Comparison of ENCODE assay signal across 8 cellular contexts in genomic region chr7:76241141-76241540, GRCh38. TPM values are rescaled to one million over a fixed set of nuclear protein-coding genes. Genes with fewer than 3 reads are reported as not detected.
"Had no signal": no experiment of that assay in that cellular context is flagged by ENCODE, and none has a peak within 500 bp of the region (broad histone marks: within the 10 kb centered on the region; RNA-seq: fewer than 3 reads in every experiment).

No MANE protein-coding gene starts in this region.

- H3K9me3 Mint-ChIP-seq: IgD-negative memory B cell had no signal

- H3K9ac ChIP-seq: KMS-11 had no signal

- H3K4me1 Mint-ChIP-seq: IgD-negative memory B cell had no signal

- H3K4me3 ChIP-seq: K562 had no signal

- ATAC-seq: HepG2, K562 had no signal

- H3K27ac Mint-ChIP-seq: IgD-negative memory B cell had no signal

- DNase-seq: IMR-90, KBM-7, KG1 had no signal

- H3K27ac ChIP-seq: HL-60, KMS-11 had no signal

- H3K4me3 Mint-ChIP-seq: IgD-negative memory B cell had no signal

- H3K4me2 ChIP-seq: KMS-11 had no signal

RNA-seq across cellular contexts. Expression of gene SRRM3, which starts 39.4 kb away (rescaled TPM):
- polyA plus RNA-seq: IgD-negative memory B cell had no signal
